Comparison of ENCODE assay signal across 26 cellular contexts in genomic region chr9:127174386-127175318, GRCh38. TPM values are rescaled to one million over a fixed set of nuclear protein-coding genes. Genes with fewer than 3 reads are reported as not detected.
DNase-seq lines count a peak whose midpoint lies in the region; ATAC-seq, FAIRE-seq and TF ChIP-seq lines count a peak whose summit lies in the region.
"Had no signal": no experiment of that assay in that cellular context is flagged by ENCODE, and none has a peak within 500 bp of the region (broad histone marks: within the 10 kb centered on the region; RNA-seq: fewer than 3 reads in every experiment).

No MANE protein-coding gene starts in this region.

- no peak for TF ChIP-seq POLR2A in heart left ventricle (IDR thresholded peaks at IDR 0.05)
- TF ChIP-seq POLR2A in K562 (conservative IDR thresholded peaks at IDR 0.05): no peak

- POLR2A ChIA-PET in K562 (lab: Yijun Ruan, JAX): interaction anchor here (0.6 kb wide), 1 partner anchor 20 kb away, joined by 3 read pairs; no protein-coding TSS in a partner anchor

- intact Hi-C loops in heart left ventricle (cut with DNase I) (no loop called here), cardiac septum (cut with DNase I) (no loop called here), K562 (cut with micrococcal nuclease) (no loop called here), upper lobe of right lung (cut with DNase I) (no loop called here)
- intact Hi-C loops in activated T-helper 1 cell treated with anti-CD3 and anti-CD28 coated beads, Interleukin-12 subunit alpha, Interleukin-12 subunit beta, Interleukin-2, Interleukin-4 antibody, amounts not matched to agents 30 ng/mL and 10 ng/mL and 1 ng/mL, durations not matched to agents 14 hours and 24 hours and 36 hours (cut with micrococcal nuclease): no loop called here

- no peak overlapping the region for H2AFZ ChIP-seq in K562 (ENCODE audit: low read depth, low read length)

- peak; percentile 48 for FAIRE-seq in K562 (lab: Jason Lieb, UNC)

- H3K9me1 ChIP-seq in K562 (ENCODE audit: control insufficient read depth, insufficient read depth, low read length): no peaks in the 10 kb centered on the region

- H3K27me3 ChIP-seq in heart left ventricle: no peaks in the 10 kb centered on the region
- H3K27me3 ChIP-seq in K562 (ENCODE audit: control insufficient read depth in 2 of 2, insufficient read depth in 2 of 2, low read length in 2 of 2): peaks cover 0 to 4% of the 10 kb centered on the region in 2 experiments; a peak in 1 of 5 replicates
- H3K27me3 ChIP-seq in upper lobe of right lung: no peaks in the 10 kb centered on the region

- no peaks in the 10 kb centered on the region; the same call in 1 of the 2 replicates for H4K20me1 ChIP-seq in K562 (replicated peaks; ENCODE audit: control insufficient read depth, insufficient read depth, low read length)

- no peak for TF ChIP-seq EP300 in K562 (IDR thresholded peaks at IDR 0.05; ENCODE audit: low read length)

- H3K4me3 ChIP-seq in heart left ventricle (no peak overlapping the region), K562 (no peak overlapping the region), upper lobe of right lung (no peak overlapping the region)
- H3K4me3 ChIP-seq: lower lobe of right lung, smooth muscle cell, thoracic aorta had no signal

- CTCF ChIA-PET in K562 (lab: Yijun Ruan, JAX; ENCODE audit: low intra/inter-chr PET ratio): no interaction called here

- 69 to 77% (median 74%) methylated on average over 10 to 12 of the region's 12 CpGs for WGBS in heart left ventricle, 4 donors
- whole genome bisulfite sequencing in K562 (ENCODE audit: insufficient coverage, low coverage, missing lambda C conversion rate): 46% methylated on average over 12 of the region's 12 CpGs

- H3K27me3 Mint-ChIP-seq in endothelial cell (ENCODE audit: unreplicated experiment): peaks cover 6% of the 10 kb centered on the region
- peaks cover 9% of the 10 kb centered on the region for H3K27me3 Mint-ChIP-seq in activated T-helper 1 cell treated with anti-CD3 and anti-CD28 coated beads, Interleukin-12 subunit alpha, Interleukin-12 subunit beta, Interleukin-2, Interleukin-4 antibody, amounts not matched to agents 30 ng/mL and 10 ng/mL and 1 ng/mL, durations not matched to agents 14 hours and 24 hours and 36 hours (ENCODE audit: insufficient read depth)
- H3K27me3 Mint-ChIP-seq: activated naive CD8-positive, alpha-beta T cell; activated T-cell treated with anti-CD3 and anti-CD28 coated beads, Interleukin-2, amount 50 U/mL, for 24 hours; CD4-positive, alpha-beta T cell had no signal

- H3K9me3 Mint-ChIP-seq in endothelial cell (ENCODE audit: unreplicated experiment): no peaks in the 10 kb centered on the region
- H3K9me3 Mint-ChIP-seq in activated T-helper 1 cell treated with anti-CD3 and anti-CD28 coated beads, Interleukin-12 subunit alpha, Interleukin-12 subunit beta, Interleukin-2, Interleukin-4 antibody, amounts not matched to agents 30 ng/mL and 10 ng/mL and 1 ng/mL, durations not matched to agents 14 hours and 24 hours and 36 hours: no peaks in the 10 kb centered on the region
- H3K9me3 Mint-ChIP-seq: activated T-cell treated with anti-CD3 and anti-CD28 coated beads, Interleukin-2, amount 50 U/mL, for 24 hours; brain; CD4-positive, alpha-beta T cell; HFFc6 had no signal

- no peaks in the 10 kb centered on the region for H3K79me2 ChIP-seq in K562 (ENCODE audit: control insufficient read depth, insufficient read depth, low read length)

- no TSS peak for BruUV-seq in K562 (replicated peaks; lab: Mats Ljungman, UMichigan)

- H3K27ac Mint-ChIP-seq in endothelial cell (ENCODE audit: unreplicated experiment): no peak overlapping the region
- H3K27ac Mint-ChIP-seq in activated T-helper 1 cell treated with anti-CD3 and anti-CD28 coated beads, Interleukin-12 subunit alpha, Interleukin-12 subunit beta, Interleukin-2, Interleukin-4 antibody, amounts not matched to agents 30 ng/mL and 10 ng/mL and 1 ng/mL, durations not matched to agents 14 hours and 24 hours and 36 hours: no peak overlapping the region
- H3K27ac Mint-ChIP-seq: activated naive CD8-positive, alpha-beta T cell; activated T-cell treated with anti-CD3 and anti-CD28 coated beads, Interleukin-2, amount 50 U/mL, for 24 hours; CD4-positive, alpha-beta T cell; HFFc6 had no signal

- ATAC-seq in heart left ventricle: peak in 1 of 4 donors; percentile 53
- no peak for ATAC-seq in K562
- ATAC-seq in omental fat pad (ENCODE audit: low FRiP score): peak; percentile 20
- ATAC-seq in upper lobe of right lung: no peak
- ATAC-seq: lower lobe of right lung, PC-3 had no signal

- H3K9me3 ChIP-seq in heart left ventricle (no peaks in the 10 kb centered on the region), K562 (replicated peaks; ENCODE audit: control insufficient read depth, insufficient read depth, low read depth, low read length) (no peaks in the 10 kb centered on the region), upper lobe of right lung (no peaks in the 10 kb centered on the region)
- H3K9me3 ChIP-seq: lower lobe of right lung, SK-N-SH, thoracic aorta had no signal

- TF ChIP-seq RAD21 in K562 (CRISPR knock-in tag; conservative IDR thresholded peaks at IDR 0.05 in 1 of 2, IDR thresholded peaks at IDR 0.05 in 1 of 2): no peak

- no peak overlapping the region for H3K4me2 ChIP-seq in K562 (ENCODE audit: insufficient read depth, low read length)
- H3K4me2 ChIP-seq: SK-N-SH, smooth muscle cell had no signal

- H3K4me3 Mint-ChIP-seq in endothelial cell (ENCODE audit: unreplicated experiment): no peak overlapping the region
- H3K4me3 Mint-ChIP-seq in activated T-helper 1 cell treated with anti-CD3 and anti-CD28 coated beads, Interleukin-12 subunit alpha, Interleukin-12 subunit beta, Interleukin-2, Interleukin-4 antibody, amounts not matched to agents 30 ng/mL and 10 ng/mL and 1 ng/mL, durations not matched to agents 14 hours and 24 hours and 36 hours: no peak overlapping the region
- H3K4me3 Mint-ChIP-seq: activated naive CD8-positive, alpha-beta T cell; activated T-cell treated with anti-CD3 and anti-CD28 coated beads, Interleukin-2, amount 50 U/mL, for 24 hours; brain; CD4-positive, alpha-beta T cell; HFFc6 had no signal

- TF ChIP-seq CTCF in heart left ventricle (IDR thresholded peaks at IDR 0.05) (no peak), K562 (IDR thresholded peaks at IDR 0.05 in 2 of 3, conservative IDR thresholded peaks at IDR 0.05 in 1 of 3; ENCODE audit: insufficient read depth in 2 of 3, low read depth in 1 of 3, low read length in 3 of 3) (no peak), omental fat pad (IDR thresholded peaks at IDR 0.05) (no peak), upper lobe of right lung (IDR thresholded peaks at IDR 0.05) (no peak), endothelial cell (IDR thresholded peaks at IDR 0.05; ENCODE audit: unreplicated experiment) (no peak)

- H3K36me3 ChIP-seq in heart left ventricle (peaks cover 0 to 3% (median 0%) of the 10 kb centered on the region in 9 donors), K562 (ENCODE audit: control insufficient read depth, insufficient read depth, low read length) (no peaks in the 10 kb centered on the region), upper lobe of right lung (no peaks in the 10 kb centered on the region)
- H3K36me3 ChIP-seq: lower lobe of right lung, thoracic aorta had no signal

- H3K9ac ChIP-seq in K562 (ENCODE audit: insufficient read depth in 1 of 2, low read depth in 2 of 2, low read length in 2 of 2): no peak overlapping the region
- H3K9ac ChIP-seq: SK-N-SH had no signal

- peak in 2 of 5 donors; percentile 15 to 46 for DNase-seq in heart left ventricle
- no peak for DNase-seq in cardiac septum (ENCODE audit: low spot score)
- DNase-seq in K562 (ENCODE audit: extremely low read depth in 1 of 4, low spot score in 3 of 4): no peak
- DNase-seq in omental fat pad (ENCODE audit: low spot score): no peak
- peak; percentile 45 for DNase-seq in upper lobe of right lung
- no peak for DNase-seq in endothelial cell (ENCODE audit: low spot score)
- DNase-seq in activated T-helper 1 cell treated with anti-CD3 and anti-CD28 coated beads, Interleukin-12 subunit alpha, Interleukin-12 subunit beta, Interleukin-2, Interleukin-4 antibody, amounts not matched to agents 30 ng/mL and 10 ng/mL and 1 ng/mL, durations not matched to agents 14 hours and 24 hours and 36 hours (ENCODE audit: low spot score): no peak
- no peak for DNase-seq in T1000 (lab: John Stamatoyannopoulos, UW)
- DNase-seq: ACHN; activated CD4-positive, alpha-beta T cell treated with anti-CD3 and anti-CD28 coated beads, Interleukin-2, amount 50 U/mL, for 1 hour; activated T-cell treated with anti-CD3 and anti-CD28 coated beads, Interleukin-2, amount 50 U/mL, for 24 hours; CD4-positive, alpha-beta T cell; DMS153; GF-D8; HFFc6; KG1; lower lobe of right lung; NCI-H1092 treated with DMSO at 0.1 percent for 48 hours; NCI-H69; PC-3; SK-N-SH; stimulated activated CD8-positive, alpha-beta memory T cell treated with anti-CD3 and anti-CD28 coated beads, Interleukin-4, amount 100 ng/mL, for 48 hours had no signal

- H3K4me1 Mint-ChIP-seq in endothelial cell (ENCODE audit: unreplicated experiment): peaks cover 29% of the 10 kb centered on the region
- no peaks in the 10 kb centered on the region for H3K4me1 Mint-ChIP-seq in activated T-helper 1 cell treated with anti-CD3 and anti-CD28 coated beads, Interleukin-12 subunit alpha, Interleukin-12 subunit beta, Interleukin-2, Interleukin-4 antibody, amounts not matched to agents 30 ng/mL and 10 ng/mL and 1 ng/mL, durations not matched to agents 14 hours and 24 hours and 36 hours (ENCODE audit: low read depth)

- in situ Hi-C loops in K562 (cut with MboI): no loop called here

- H3K36me3 Mint-ChIP-seq in endothelial cell (ENCODE audit: low read depth, unreplicated experiment): peaks cover 3% of the 10 kb centered on the region
- no peaks in the 10 kb centered on the region for H3K36me3 Mint-ChIP-seq in activated T-helper 1 cell treated with anti-CD3 and anti-CD28 coated beads, Interleukin-12 subunit alpha, Interleukin-12 subunit beta, Interleukin-2, Interleukin-4 antibody, amounts not matched to agents 30 ng/mL and 10 ng/mL and 1 ng/mL, durations not matched to agents 14 hours and 24 hours and 36 hours (ENCODE audit: low read depth)

- peak overlapping the region in 10 of 12 donors; percentile 11 to 75 (median 46) for H3K27ac ChIP-seq in heart left ventricle
- no peak overlapping the region for H3K27ac ChIP-seq in K562 (ENCODE audit: extremely low read depth, low read depth, low read length)
- no peak overlapping the region for H3K27ac ChIP-seq in upper lobe of right lung
- H3K27ac ChIP-seq: lower lobe of right lung, thoracic aorta had no signal

- H3K4me1 ChIP-seq in heart left ventricle (peaks cover 0 to 29% (median 17%) of the 10 kb centered on the region in 12 donors), K562 (replicated peaks in 1 of 2; ENCODE audit: control insufficient read depth in 2 of 2, insufficient read depth in 2 of 2, low read length in 2 of 2) (no peaks in the 10 kb centered on the region), upper lobe of right lung (no peaks in the 10 kb centered on the region)
- H3K4me1 ChIP-seq: lower lobe of right lung had no signal

RNA-seq across cellular contexts. Expression of gene ANGPTL2, which starts 52.2 kb away (rescaled TPM):
- total RNA-seq in heart left ventricle (10 to 100 TPM; 25.6 to 92.5 (median 47.4) TPM), cardiac septum (41.4 TPM), K562 (2014; rRNA removed) (not detected in 2 replicates), K562 (2014; rRNA removed; fragmentation: Illumina TruSeq; extraction: Trizol) (not detected in 2 replicates), K562 (2015; rRNA removed; fragmentation: Illumina TruSeq; extraction: Trizol) (not detected in 2 replicates), K562 (2021) (not detected in 2 replicates), omental fat pad (100 to 1,000 TPM in 2 of 4 donors, 10 to 100 TPM in 2; 68.3 to 177 (median 112) TPM), upper lobe of right lung (19.4 TPM), endothelial cell (ENCODE audit: unreplicated experiment) (5.7 TPM)
- polyA plus RNA-seq in heart left ventricle (10 to 100 TPM; 17.0 to 19.4 TPM), K562 (2011; rRNA removed) (not detected in 2 replicates), K562 (2014; fragmentation: Illumina TruSeq; extraction: Trizol) (not detected in 2 replicates), K562 (2014; fragmentation: Nextera tagmentation; extraction: Ambion mirVana) (not detected), K562 (2014; rRNA removed) (not detected in 2 replicates)
- total RNA-seq in K562 (2011; cell fraction: chromatin; rRNA removed; ENCODE audit: low replicate concordance): not detected in 2 replicates
- not detected in 2 replicates for total RNA-seq in K562 (2011; cell fraction: nucleolus; rRNA removed)
- not detected in 2 replicates for total RNA-seq in K562 (2011; cell fraction: nucleoplasm; rRNA removed)
- 0.01 TPM in 1 of 2 replicates, not detected in the other for polyA plus RNA-seq in K562 (2011; cell fraction: cytosol; rRNA removed)
- polyA plus RNA-seq in K562 (2011; cell fraction: nucleus; rRNA removed): not detected in 2 replicates
- polyA plus RNA-seq in K562 (2012): 0.03 TPM in 1 of 2 replicates, not detected in the other
- polyA minus RNA-seq in K562 (2011; rRNA and poly(A)+ RNA removed): not detected in 2 replicates
- polyA minus RNA-seq in K562 (2011; cell fraction: cytosol; rRNA and poly(A)+ RNA removed): not detected in 2 replicates
- polyA minus RNA-seq in K562 (2011; cell fraction: nucleus; rRNA and poly(A)+ RNA removed): not detected in 2 replicates
- not detected in 2 replicates for total RNA-seq in activated T-helper 1 cell treated with anti-CD3 and anti-CD28 coated beads, Interleukin-12 subunit alpha, Interleukin-12 subunit beta, Interleukin-2, Interleukin-4 antibody, amounts not matched to agents 30 ng/mL and 10 ng/mL and 1 ng/mL, durations not matched to agents 14 hours and 24 hours and 36 hours
- total RNA-seq: CD4-positive, alpha-beta T cell had no signal

Comparison
In these comparisons a context has a peak if more than half of its experiments do, and no peak if none do; other contexts are left out.
1. H3K27ac ChIP-seq: peak in heart left ventricle (10 of 12); none in K562 (single experiment) and upper lobe of right lung (single experiment).